In genomic region chr11:104704888-104705287, GRCh38 we compare ENCODE assay signal across 15 cellular contexts.
DNase-seq lines count a peak whose midpoint lies in the region; ATAC-seq and TF ChIP-seq lines count a peak whose summit lies in the region.
"Had no signal": no experiment of that assay in that cellular context is flagged by ENCODE, and none has a peak within 500 bp of the region (broad histone marks: within the 10 kb centered on the region; RNA-seq: fewer than 3 reads in every experiment).

No MANE protein-coding gene starts in this region.

- H3K4me1 ChIP-seq in ACC112 (ENCODE audit: control insufficient read depth, insufficient read depth, low read length, unreplicated experiment) (peaks cover 28% of the 10 kb centered on the region), prostate gland (replicated peaks) (no peaks in the 10 kb centered on the region)

- peak overlapping the region; percentile 95 for H2AFZ ChIP-seq in ACC112 (ENCODE audit: low read length, unreplicated experiment)

- no peak overlapping the region for H3K4me3 ChIP-seq in ACC112 (ENCODE audit: low read depth, low read length)
- H3K4me3 ChIP-seq in HL-60 (replicated peaks; ENCODE audit: insufficient read depth, low read length): no peak overlapping the region
- H3K4me3 ChIP-seq in prostate gland: no peak overlapping the region
- H3K4me3 ChIP-seq: ovary had no signal

- H3K27me3 Mint-ChIP-seq in activated T-helper 1 cell treated with anti-CD3 and anti-CD28 coated beads, Interleukin-12 subunit alpha, Interleukin-12 subunit beta, Interleukin-2, Interleukin-4 antibody, amounts not matched to agents 30 ng/mL and 10 ng/mL and 1 ng/mL, durations not matched to agents 14 hours and 24 hours and 36 hours (ENCODE audit: insufficient read depth): no peaks in the 10 kb centered on the region
- H3K27me3 Mint-ChIP-seq in mesothelial cell of epicardium (ENCODE audit: low read depth): no peaks in the 10 kb centered on the region

- H3K27me3 ChIP-seq in ACC112 (ENCODE audit: insufficient read depth, low read length): no peaks in the 10 kb centered on the region
- H3K27me3 ChIP-seq in HL-60 (ENCODE audit: insufficient read depth, poor library complexity, severe bottlenecking): no peaks in the 10 kb centered on the region
- H3K27me3 ChIP-seq in prostate gland (replicated peaks; ENCODE audit: insufficient read depth): no peaks in the 10 kb centered on the region
- H3K27me3 ChIP-seq: ovary had no signal

- peaks cover 3% of the 10 kb centered on the region for H3K9me3 Mint-ChIP-seq in activated T-helper 1 cell treated with anti-CD3 and anti-CD28 coated beads, Interleukin-12 subunit alpha, Interleukin-12 subunit beta, Interleukin-2, Interleukin-4 antibody, amounts not matched to agents 30 ng/mL and 10 ng/mL and 1 ng/mL, durations not matched to agents 14 hours and 24 hours and 36 hours
- H3K9me3 Mint-ChIP-seq in mesothelial cell of epicardium: no peaks in the 10 kb centered on the region

- H3K27ac Mint-ChIP-seq in activated T-helper 1 cell treated with anti-CD3 and anti-CD28 coated beads, Interleukin-12 subunit alpha, Interleukin-12 subunit beta, Interleukin-2, Interleukin-4 antibody, amounts not matched to agents 30 ng/mL and 10 ng/mL and 1 ng/mL, durations not matched to agents 14 hours and 24 hours and 36 hours: peak overlapping the region; percentile 94
- peak overlapping the region; percentile 94 for H3K27ac Mint-ChIP-seq in mesothelial cell of epicardium

- no peak overlapping the region for H3K27ac ChIP-seq in ACC112 (ENCODE audit: low read depth, low read length)
- peak overlapping the region; percentile 77 for H3K27ac ChIP-seq in HL-60 (replicated peaks)
- H3K27ac ChIP-seq in prostate gland: no peak overlapping the region
- H3K27ac ChIP-seq: ovary had no signal

- WGBS in prostate gland: 49% methylated on average over 1 of the region's 1 CpG

- TF ChIP-seq CTCF in HL-60 (IDR thresholded peaks at IDR 0.05; ENCODE audit: insufficient read depth, low read length): no peak
- no peak for TF ChIP-seq CTCF in mesothelial cell of epicardium (IDR thresholded peaks at IDR 0.05; ENCODE audit: unreplicated experiment)
- TF ChIP-seq CTCF in prostate gland (IDR thresholded peaks at IDR 0.05): no peak

- intact Hi-C loops in activated T-helper 1 cell treated with anti-CD3 and anti-CD28 coated beads, Interleukin-12 subunit alpha, Interleukin-12 subunit beta, Interleukin-2, Interleukin-4 antibody, amounts not matched to agents 30 ng/mL and 10 ng/mL and 1 ng/mL, durations not matched to agents 14 hours and 24 hours and 36 hours (cut with micrococcal nuclease): loop anchor here (1.0 to 5.0 kb wide), 9 partner anchors 16 to 396 kb away; partner anchors contain the start of gene CARD16
- intact Hi-C loops in prostate gland (cut with DNase I): no loop called here

- no peaks in the 10 kb centered on the region for H3K36me3 ChIP-seq in ACC112 (ENCODE audit: insufficient read depth, low read length)
- no peaks in the 10 kb centered on the region for H3K36me3 ChIP-seq in prostate gland
- H3K36me3 ChIP-seq: ovary had no signal

- H3K79me2 ChIP-seq in ACC112 (ENCODE audit: control insufficient read depth, insufficient read depth, low read length, unreplicated experiment): no peaks in the 10 kb centered on the region

- H3K4me1 Mint-ChIP-seq in activated T-helper 1 cell treated with anti-CD3 and anti-CD28 coated beads, Interleukin-12 subunit alpha, Interleukin-12 subunit beta, Interleukin-2, Interleukin-4 antibody, amounts not matched to agents 30 ng/mL and 10 ng/mL and 1 ng/mL, durations not matched to agents 14 hours and 24 hours and 36 hours (ENCODE audit: low read depth): peaks cover 55% of the 10 kb centered on the region
- H3K4me1 Mint-ChIP-seq in mesothelial cell of epicardium: peaks cover 40% of the 10 kb centered on the region

- H3K4me3 Mint-ChIP-seq in activated T-helper 1 cell treated with anti-CD3 and anti-CD28 coated beads, Interleukin-12 subunit alpha, Interleukin-12 subunit beta, Interleukin-2, Interleukin-4 antibody, amounts not matched to agents 30 ng/mL and 10 ng/mL and 1 ng/mL, durations not matched to agents 14 hours and 24 hours and 36 hours: peak overlapping the region; percentile 81
- H3K4me3 Mint-ChIP-seq in mesothelial cell of epicardium: no peak overlapping the region

- no peak for TF ChIP-seq POLR2A in prostate gland (IDR thresholded peaks at IDR 0.05)

- peaks cover 3% of the 10 kb centered on the region for H3K36me3 Mint-ChIP-seq in activated T-helper 1 cell treated with anti-CD3 and anti-CD28 coated beads, Interleukin-12 subunit alpha, Interleukin-12 subunit beta, Interleukin-2, Interleukin-4 antibody, amounts not matched to agents 30 ng/mL and 10 ng/mL and 1 ng/mL, durations not matched to agents 14 hours and 24 hours and 36 hours (ENCODE audit: low read depth)
- H3K36me3 Mint-ChIP-seq in mesothelial cell of epicardium: no peaks in the 10 kb centered on the region

- no peaks in the 10 kb centered on the region for H3K9me3 ChIP-seq in prostate gland
- H3K9me3 ChIP-seq: ovary had no signal

- no peak for ATAC-seq in GM18498 (IDR thresholded peaks at IDR 0.05; ENCODE audit: unreplicated experiment)

- DNase-seq in HL-60 (ENCODE audit: low read depth in 1 of 2, low spot score in 1 of 2): no peak
- no peak for DNase-seq in activated T-helper 1 cell treated with anti-CD3 and anti-CD28 coated beads, Interleukin-12 subunit alpha, Interleukin-12 subunit beta, Interleukin-2, Interleukin-4 antibody, amounts not matched to agents 30 ng/mL and 10 ng/mL and 1 ng/mL, durations not matched to agents 14 hours and 24 hours and 36 hours (ENCODE audit: low spot score)
- no peak for DNase-seq in mesothelial cell of epicardium (ENCODE audit: low spot score in 2 of 2, unreplicated experiment in 2 of 2)
- no peak for DNase-seq in NOMO-1 treated with DMSO at 0.1 percent for 48 hours (lab: John Stamatoyannopoulos, UW; ENCODE audit: unreplicated experiment)
- no peak for DNase-seq in NCI-H524 (lab: John Stamatoyannopoulos, UW)
- no peak for DNase-seq in prostate gland (ENCODE audit: low spot score)
- DNase-seq: activated CD4-positive, alpha-beta T cell treated with anti-CD3 and anti-CD28 coated beads, Interleukin-2, amount 50 U/mL, for 4 hours; aorta; effector CD8-positive, alpha-beta T cell; GF-D8; NCI-H1930; NCI-H82; ovary had no signal
